In genomic region chr1:156727914-156728598, GRCh38 we compare ENCODE assay signal across 8 cellular contexts. TPM values are rescaled to one million over a fixed set of nuclear protein-coding genes. Genes with fewer than 3 reads are reported as not detected.
A peak's percentile ranks its signal among the peaks of the same experiment; 100 is the strongest.
DNase-seq lines count a peak whose midpoint lies in the region; ATAC-seq, FAIRE-seq and TF ChIP-seq lines count a peak whose summit lies in the region.

Gene METTL25B, plus strand, starts transcription at chr1:156728469. Its CDS starts 636 bp downstream, at chr1:156729105.

- H3K27me3 ChIP-seq in neutrophil, result no peaks in the 10 kb centered on the region
- no peaks in the 10 kb centered on the region for H3K27me3 ChIP-seq in upper lobe of left lung

- ATAC-seq in GM21526 (IDR thresholded peaks at IDR 0.05; ENCODE audit: low FRiP score, unreplicated experiment) (peak; percentile 42), upper lobe of left lung (ENCODE audit: low FRiP score in 2 of 2) (peak; percentile 89)

- DNase-seq in EH (ENCODE audit: low read depth) (peak; percentile 82), HuH-7 (ENCODE audit: low spot score) (peak; percentile 89), RCC 7860 (ENCODE audit: low spot score) (peak; percentile 49), foreskin melanocyte (peak; percentile 74), upper lobe of left lung (peak; percentile 80 to 96)
- DNase-seq in activated gamma-delta T cell treated with anti-CD3 and anti-CD28 coated beads, Interleukin-2, amount 50 U/mL, for 16 hours (ENCODE audit: low read depth), result peak; percentile 47

- no peak for TF ChIP-seq CTCF in neutrophil (IDR thresholded peaks at IDR 0.05)
- no peak for TF ChIP-seq CTCF in upper lobe of left lung (IDR thresholded peaks at IDR 0.05)

- H3K27ac ChIP-seq in neutrophil (peak within 1 kb of the TSS; percentile 98), upper lobe of left lung (peak within 1 kb of the TSS; percentile 95 to 99 (median 98))

- peaks cover 31% of the 10 kb centered on the region for H3K36me3 ChIP-seq in neutrophil
- H3K36me3 ChIP-seq in upper lobe of left lung, result peaks cover 9 to 30% (median 20%) of the 10 kb centered on the region in 4 donors

- peak in 2 of 4 donors; percentile 34 to 68 for TF ChIP-seq POLR2A in upper lobe of left lung (IDR thresholded peaks at IDR 0.05)

- H3K9me3 ChIP-seq in neutrophil (no peaks in the 10 kb centered on the region), upper lobe of left lung (no peaks in the 10 kb centered on the region)

- WGBS in upper lobe of left lung, 2 donors, result 0% methylated on average over 17 to 40 of the region's 46 CpGs

- no peak for FAIRE-seq in RCC 7860 (lab: Jason Lieb, UNC)

- TF ChIP-seq EP300 in upper lobe of left lung (IDR thresholded peaks at IDR 0.05), result no peak

- H3K4me3 ChIP-seq in neutrophil (ENCODE audit: low read depth in 1 of 2, low read length in 1 of 2) (peak within 1 kb of the TSS; percentile 88 to 98), upper lobe of left lung (peak within 1 kb of the TSS; percentile 68 to 83 (median 77))

- H3K4me1 ChIP-seq in neutrophil (ENCODE audit: control insufficient read depth in 1 of 2, insufficient read depth in 1 of 2, low read depth in 1 of 2, low read length in 1 of 2), result peaks cover 37 to 42% of the 10 kb centered on the region in 2 experiments
- peaks cover 40 to 48% (median 42%) of the 10 kb centered on the region in 4 donors for H3K4me1 ChIP-seq in upper lobe of left lung

RNA-seq across cellular contexts. Expression of gene METTL25B, which starts in this region (rescaled TPM):
- 100 to 1,000 TPM in 1 of 6 donors, 10 to 100 TPM in 5; 23.4 to 131 (median 39.9) TPM for total RNA-seq in upper lobe of left lung

Comparison
In these comparisons a context has a peak if more than half of its experiments do, and no peak if none do; other contexts are left out.
1. Peak in every context shown above with its lines: DNase-seq, ATAC-seq, H3K4me3 ChIP-seq and H3K27ac ChIP-seq.